13 cellular contexts compared by ENCODE assay signal in the genomic region with DNA sequence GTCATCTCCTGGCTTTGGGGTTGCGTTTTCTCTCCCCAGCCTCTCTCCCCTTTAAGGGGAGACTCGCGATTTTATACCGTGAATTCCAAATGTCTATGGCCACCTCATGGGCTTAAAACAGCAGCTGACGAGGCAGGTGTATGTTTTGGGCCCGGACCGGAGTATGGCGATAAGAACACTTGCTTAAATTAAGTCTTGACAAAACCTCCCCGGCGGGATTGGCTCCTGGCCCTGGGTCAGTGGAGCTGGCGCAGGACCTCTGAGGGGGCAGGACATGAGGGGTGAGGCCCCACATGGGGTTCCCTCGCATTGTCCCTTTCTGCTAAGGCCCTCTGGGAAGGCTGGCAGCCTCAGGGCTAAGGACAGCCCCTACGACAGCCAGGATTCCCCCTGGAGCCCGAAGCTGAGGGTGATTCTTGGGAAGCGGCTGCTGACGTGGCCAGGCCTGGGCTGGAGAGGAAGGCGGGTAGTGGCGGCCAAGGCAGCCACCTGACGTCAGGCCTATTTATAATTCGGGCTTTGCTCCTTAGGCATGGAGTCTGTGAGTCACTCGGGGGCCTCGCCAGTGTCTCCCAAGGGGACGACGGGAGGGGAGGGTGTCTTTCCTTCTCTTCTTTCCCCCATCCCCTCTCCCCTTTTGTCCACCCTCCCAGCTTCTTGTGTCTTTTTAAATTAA. TPM values are rescaled to one million over a fixed set of nuclear protein-coding genes. Genes with fewer than 3 reads are reported as not detected.
A peak's percentile ranks its signal among the peaks of the same experiment; 100 is the strongest.
DNase-seq lines count a peak whose midpoint lies in the region; ATAC-seq and TF ChIP-seq lines count a peak whose summit lies in the region.
"Had no signal": no experiment of that assay in that cellular context is flagged by ENCODE, and none has a peak within 500 bp of the region (broad histone marks: within the 10 kb centered on the region; RNA-seq: fewer than 3 reads in every experiment).

No MANE protein-coding gene starts in this region.

- ATAC-seq in HG03432 (IDR thresholded peaks at IDR 0.05; ENCODE audit: unreplicated experiment) (no peak), GM18907 (IDR thresholded peaks at IDR 0.05; ENCODE audit: unreplicated experiment) (no peak)

- H3K4me3 ChIP-seq in AG09309 (ENCODE audit: control insufficient read depth, low read depth, low read length) (no peak overlapping the region), esophagus muscularis mucosa (peak overlapping the region in 3 of 4 donors; percentile 19 to 28 (median 27)), neuronal stem cell (ENCODE audit: low read length in 2 of 2) (no peak overlapping the region)
- H3K4me3 ChIP-seq: lung had no signal

- H3K9me3 ChIP-seq in esophagus muscularis mucosa (no peaks in the 10 kb centered on the region), neuronal stem cell (replicated peaks in 1 of 2; ENCODE audit: control insufficient read depth in 2 of 2, insufficient read depth in 1 of 2, low read depth in 1 of 2, low read length in 2 of 2) (no peaks in the 10 kb centered on the region)

- TF ChIP-seq POLR2A in esophagus muscularis mucosa (IDR thresholded peaks at IDR 0.05; ENCODE audit: low read depth) = no peak

- intact Hi-C loops in esophagus muscularis mucosa (cut with DNase I) = no loop called here

- WGBS in esophagus muscularis mucosa = 72% methylated on average over 20 of the region's 24 CpGs
- no CpG with 5 or more reads among the region's 24 CpGs for WGBS in neuronal stem cell (ENCODE audit: extremely low coverage in 2 of 2, insufficient read length in 2 of 2, insufficient replicate concordance in 1 of 2), 2 donors

- no peak overlapping the region for H3K18ac ChIP-seq in neuronal stem cell (ENCODE audit: low read length)

- H3K79me1 ChIP-seq in neuronal stem cell (ENCODE audit: low read depth, low read length) = no peaks in the 10 kb centered on the region

- H3K9ac ChIP-seq in neuronal stem cell (ENCODE audit: low read depth, low read length, poor library complexity) = no peak overlapping the region

- H3K27me3 ChIP-seq in esophagus muscularis mucosa = no peaks in the 10 kb centered on the region
- no peaks in the 10 kb centered on the region for H3K27me3 ChIP-seq in neuronal stem cell (ENCODE audit: control insufficient read depth in 3 of 3, insufficient read depth in 3 of 3, low read depth in 1 of 3, low read length in 3 of 3)

- TF ChIP-seq CTCF in AG09309 (IDR thresholded peaks at IDR 0.05; ENCODE audit: control insufficient read depth, insufficient read depth, low read depth, low read length, missing control alignments) (no peak), esophagus muscularis mucosa (IDR thresholded peaks at IDR 0.05) (no peak)

- H3K23ac ChIP-seq in neuronal stem cell (ENCODE audit: low read depth, low read length, poor library complexity) = no peak overlapping the region

- peak overlapping the region; percentile 28 to 80 (median 72) for H3K27ac ChIP-seq in esophagus muscularis mucosa (replicated peaks in 1 of 4)
- H3K27ac ChIP-seq in neuronal stem cell (replicated peaks; ENCODE audit: low read length) = no peak overlapping the region

- no peak overlapping the region for H2AFZ ChIP-seq in neuronal stem cell (ENCODE audit: low read length)

- H2BK5ac ChIP-seq in neuronal stem cell (ENCODE audit: low read length) = no peak overlapping the region

- no peak overlapping the region for H3K4me2 ChIP-seq in neuronal stem cell (ENCODE audit: insufficient read depth, low read length, poor library complexity, severe bottlenecking)

- H3K4me1 ChIP-seq in esophagus muscularis mucosa (peaks cover 0 to 8% (median 4%) of the 10 kb centered on the region in 4 donors), neuronal stem cell (ENCODE audit: control insufficient read depth in 2 of 2, insufficient read depth in 1 of 2, low read depth in 1 of 2, low read length in 2 of 2) (no peaks in the 10 kb centered on the region)

- no peak overlapping the region for H2BK12ac ChIP-seq in neuronal stem cell (ENCODE audit: low read length)

- no peak overlapping the region for H2BK120ac ChIP-seq in neuronal stem cell (ENCODE audit: low read depth, low read length)

- no peak overlapping the region for H3K4ac ChIP-seq in neuronal stem cell (ENCODE audit: low read length)

- DNase-seq in AG09309 (ENCODE audit: low read depth) = peak; percentile 77
- peak; percentile 58 for DNase-seq in NCI-H460 (ENCODE audit: extremely low read depth, low read depth)
- no peak for DNase-seq in esophagus muscularis mucosa (ENCODE audit: extremely low spot score)
- DNase-seq in neuronal stem cell (ENCODE audit: low spot score) = no peak
- no peak for DNase-seq in NCI-H1092 (lab: John Stamatoyannopoulos, UW)
- DNase-seq in MV-4-11 (lab: John Stamatoyannopoulos, UW) = no peak
- DNase-seq: NCI-H1930, OCI-M1, retina had no signal

- H3K14ac ChIP-seq in neuronal stem cell (ENCODE audit: low read length) = no peak overlapping the region

- no peak overlapping the region for H2BK15ac ChIP-seq in neuronal stem cell (ENCODE audit: low read length)

- H3K36me3 ChIP-seq in esophagus muscularis mucosa (peaks cover 0 to 3% (median 0%) of the 10 kb centered on the region in 4 donors), neuronal stem cell (replicated peaks in 1 of 2; ENCODE audit: control insufficient read depth in 2 of 2, insufficient read depth in 2 of 2, low read length in 2 of 2) (no peaks in the 10 kb centered on the region)

- TF ChIP-seq EP300 in esophagus muscularis mucosa (IDR thresholded peaks at IDR 0.05) = no peak

- no peak overlapping the region for H4K8ac ChIP-seq in neuronal stem cell (ENCODE audit: low read depth, low read length)

- H4K91ac ChIP-seq in neuronal stem cell (ENCODE audit: low read depth, low read length, poor library complexity) = no peak overlapping the region

- peak overlapping the region; percentile 8 for H2AK5ac ChIP-seq in neuronal stem cell (ENCODE audit: low read depth, low read length)

RNA-seq across cellular contexts. Expression of a gene that starts 12.7 kb away (rescaled TPM):
- 0.05 TPM in 1 of 2 replicates, not detected in the other for total RNA-seq in NCI-H460 (2014; rRNA removed; shearing (Covaris generic))
- 0.12 TPM in 1 of 2 replicates, not detected in the other for polyA plus RNA-seq in NCI-H460 (2014; cell fraction: nucleus; rRNA removed)
- total RNA-seq in esophagus muscularis mucosa = under 1 TPM; under 0.01 to 0.50 (median 0.13) TPM
- polyA plus RNA-seq in neuronal stem cell (2013, experiment 1 of 2) = 0.06 TPM
- polyA plus RNA-seq in neuronal stem cell (2013, experiment 2 of 2) = 0.03 TPM
- total RNA-seq: bronchial epithelial cell had no signal

Comparison
In these comparisons a context has a peak if more than half of its experiments do, and no peak if none do; other contexts are left out.
1. DNase-seq: peak in AG09309 (single experiment) and NCI-H460 (single experiment); none in esophagus muscularis mucosa (single experiment), neuronal stem cell (single experiment), NCI-H1092 (single experiment) and MV-4-11 (single experiment).
2. H3K4me3 ChIP-seq: peak in esophagus muscularis mucosa (3 of 4); none in AG09309 (single experiment) and neuronal stem cell (0 of 2).